ENCODE assay signal across 8 cellular contexts in genomic region chr1:96528672-96529071, GRCh38.
DNase-seq lines count a peak whose midpoint lies in the region; ATAC-seq, FAIRE-seq and TF ChIP-seq lines count a peak whose summit lies in the region.
"Not testable (repeated sequence)": the region's sequence is repeated elsewhere in the genome, so short reads cannot be mapped to it uniquely, and the experiment has no call there.

No MANE protein-coding gene starts in this region.

- not testable (repeated sequence) for H3K27ac ChIP-seq in HEK293 (ENCODE audit: extremely low read depth, low read depth, low read length); HUES48 (ENCODE audit: low read depth, low read length); K562 (ENCODE audit: extremely low read depth, low read depth, low read length); endodermal cell (ENCODE audit: low read depth, low read length); neural progenitor cell

- DNase-seq in OCI-M1 (lab: John Stamatoyannopoulos, UW), result peak; percentile 6
- not testable (repeated sequence) for DNase-seq in adipocyte (ENCODE audit: low read depth); K562 (ENCODE audit: extremely low read depth in 1 of 4, low spot score in 3 of 4); endodermal cell; endothelial cell (ENCODE audit: low spot score); neural progenitor cell (ENCODE audit: low spot score)

- H3K4me3 Mint-ChIP-seq in endodermal cell, result not testable (repeated sequence)
- H3K4me3 Mint-ChIP-seq in endothelial cell (ENCODE audit: unreplicated experiment) (peak overlapping the region; percentile 9), neural progenitor cell (peak overlapping the region; percentile 33)

- not testable (repeated sequence) for ATAC-seq in K562

- not testable (repeated sequence) for H3K9ac ChIP-seq in HUES48 (ENCODE audit: low read depth, low read length); adipocyte (ENCODE audit: low read length); K562 (ENCODE audit: insufficient read depth in 1 of 2, low read depth in 2 of 2, low read length in 2 of 2); endodermal cell (ENCODE audit: extremely low read depth, low read length, poor library complexity, severe bottlenecking); neural progenitor cell

- TF ChIP-seq RAD21 in K562 (CRISPR knock-in tag; conservative IDR thresholded peaks at IDR 0.05 in 1 of 2, IDR thresholded peaks at IDR 0.05 in 1 of 2), result not testable (repeated sequence)

- not testable (repeated sequence) for H2AFZ ChIP-seq in K562 (ENCODE audit: low read depth, low read length); neural progenitor cell (replicated peaks)

- not testable (repeated sequence) for H3K36me3 Mint-ChIP-seq in endodermal cell (ENCODE audit: low read depth); endothelial cell (ENCODE audit: low read depth, unreplicated experiment); neural progenitor cell

- in situ Hi-C loops in K562 (cut with MboI), result not testable (repeated sequence)

- not testable (repeated sequence) for H3K4me3 ChIP-seq in HEK293 (ENCODE audit: low read depth, low read length); K562; neural progenitor cell
- H3K4me3 ChIP-seq in HUES48 (ENCODE audit: low read depth, low read length) (peak overlapping the region; percentile 35; the same call in 1 of the 2 replicates), adipocyte (ENCODE audit: low read length) (peak overlapping the region; percentile 4), endodermal cell (ENCODE audit: low read length) (peak overlapping the region; percentile 29)

- peaks cover 38% of the 10 kb centered on the region for H3K9me3 Mint-ChIP-seq in endodermal cell
- H3K9me3 Mint-ChIP-seq in endothelial cell (ENCODE audit: unreplicated experiment), result peaks cover 12% of the 10 kb centered on the region
- H3K9me3 Mint-ChIP-seq in neural progenitor cell, result peaks cover 27% of the 10 kb centered on the region

- not testable (repeated sequence) for TF ChIP-seq CTCF in HEK293 (tag by site-specific recombination; IDR thresholded peaks at IDR 0.05); K562 (IDR thresholded peaks at IDR 0.05 in 2 of 3, conservative IDR thresholded peaks at IDR 0.05 in 1 of 3; ENCODE audit: insufficient read depth in 2 of 3, low read depth in 1 of 3, low read length in 3 of 3); endodermal cell (conservative IDR thresholded peaks at IDR 0.05); endothelial cell (IDR thresholded peaks at IDR 0.05; ENCODE audit: unreplicated experiment); neural progenitor cell (IDR thresholded peaks at IDR 0.05)

- FAIRE-seq in K562 (lab: Jason Lieb, UNC), result not testable (repeated sequence)

- not testable (repeated sequence) for H3K4me2 ChIP-seq in K562 (ENCODE audit: insufficient read depth, low read length); neural progenitor cell

- not testable (repeated sequence) for H3K27ac Mint-ChIP-seq in endodermal cell; endothelial cell (ENCODE audit: unreplicated experiment); neural progenitor cell

- H3K4me1 ChIP-seq in HEK293 (ENCODE audit: control insufficient read depth, insufficient read depth, low read length); K562 (replicated peaks in 1 of 2; ENCODE audit: control insufficient read depth in 2 of 2, insufficient read depth in 2 of 2, low read length in 2 of 2); endodermal cell (ENCODE audit: control insufficient read depth, insufficient read depth, low read length); neural progenitor cell: not testable (repeated sequence)
- peaks cover 22% of the 10 kb centered on the region for H3K4me1 ChIP-seq in HUES48 (ENCODE audit: control insufficient read depth, insufficient read depth, low read length)
- H3K4me1 ChIP-seq in adipocyte (ENCODE audit: control insufficient read depth, insufficient read depth, low read length), result peaks cover 24% of the 10 kb centered on the region

- not testable (repeated sequence) for H3K27me3 Mint-ChIP-seq in endodermal cell (ENCODE audit: insufficient read depth); endothelial cell (ENCODE audit: unreplicated experiment); neural progenitor cell (ENCODE audit: insufficient read depth, low read depth)

- not testable (repeated sequence) for H3K79me2 ChIP-seq in K562 (ENCODE audit: control insufficient read depth, insufficient read depth, low read length); neural progenitor cell (ENCODE audit: low read depth)

- not testable (repeated sequence) for TF ChIP-seq POLR2A in K562 (conservative IDR thresholded peaks at IDR 0.05)

- H4K20me1 ChIP-seq in K562 (replicated peaks; ENCODE audit: control insufficient read depth, insufficient read depth, low read length); neural progenitor cell (ENCODE audit: low read depth): not testable (repeated sequence)

- intact Hi-C loops in K562 (cut with micrococcal nuclease), result not testable (repeated sequence)

- 0% methylated on average over 1 of the region's 1 CpG for WGBS in K562 (ENCODE audit: insufficient coverage, low coverage, missing lambda C conversion rate)
- 91 to 96% methylated on average over 1 of the region's 1 CpG for WGBS in endodermal cell (ENCODE audit: insufficient coverage in 1 of 2, insufficient read length in 1 of 2), 2 experiments

- POLR2A ChIA-PET in HEK293 (lab: Yijun Ruan, JAX); K562 (lab: Yijun Ruan, JAX): not testable (repeated sequence)

- not testable (repeated sequence) for BruUV-seq in K562 (replicated peaks; lab: Mats Ljungman, UMichigan)

- H3K36me3 ChIP-seq in HEK293 (ENCODE audit: control insufficient read depth in 2 of 2, insufficient read depth in 1 of 2, low read length in 2 of 2); HUES48 (ENCODE audit: control insufficient read depth, insufficient read depth, low read length); adipocyte (ENCODE audit: control insufficient read depth, insufficient read depth, low read length, severe bottlenecking); K562 (ENCODE audit: control insufficient read depth, insufficient read depth, low read length); endodermal cell (ENCODE audit: control insufficient read depth, insufficient read depth, low read length); neural progenitor cell: not testable (repeated sequence)

- not testable (repeated sequence) for H3K9me3 ChIP-seq in HEK293 (ENCODE audit: control insufficient read depth, insufficient read depth, low read depth, low read length); K562 (replicated peaks; ENCODE audit: control insufficient read depth, insufficient read depth, low read depth, low read length); neural progenitor cell (ENCODE audit: low read depth)
- H3K9me3 ChIP-seq in HUES48 (ENCODE audit: control insufficient read depth, insufficient read depth, low read length), result peaks cover 22% of the 10 kb centered on the region
- H3K9me3 ChIP-seq in adipocyte (ENCODE audit: control insufficient read depth, low read length), result peaks cover 22% of the 10 kb centered on the region
- H3K9me3 ChIP-seq in endodermal cell (ENCODE audit: control insufficient read depth, low read length), result peaks cover 21% of the 10 kb centered on the region

- H3F3A ChIP-seq in neural progenitor cell (ENCODE audit: low read depth), result not testable (repeated sequence)

- not testable (repeated sequence) for H3K4me1 Mint-ChIP-seq in endodermal cell; endothelial cell (ENCODE audit: unreplicated experiment); neural progenitor cell

- not testable (repeated sequence) for H3K9me1 ChIP-seq in K562 (ENCODE audit: control insufficient read depth, insufficient read depth, low read length)

- CTCF ChIA-PET in HEK293 (lab: Yijun Ruan, JAX); K562 (lab: Yijun Ruan, JAX; ENCODE audit: low intra/inter-chr PET ratio): not testable (repeated sequence)

- not testable (repeated sequence) for TF ChIP-seq EP300 in K562 (IDR thresholded peaks at IDR 0.05; ENCODE audit: low read length)

- not testable (repeated sequence) for H3K27me3 ChIP-seq in HUES48 (ENCODE audit: control insufficient read depth, insufficient read depth, low read length); adipocyte (replicated peaks; ENCODE audit: control insufficient read depth, insufficient read depth, low read length); K562 (ENCODE audit: control insufficient read depth in 2 of 2, insufficient read depth in 2 of 2, low read length in 2 of 2); endodermal cell (ENCODE audit: control insufficient read depth, insufficient read depth, low read length, poor library complexity, severe bottlenecking); neural progenitor cell

TF ChIP-seq in HEK293, 187 proteins besides CTCF, POLR2A, EP300 and RAD21:
- TF ChIP-seq ZNF707 (tag by site-specific recombination; IDR thresholded peaks at IDR 0.05) (peak; percentile 92), SETDB1 (IDR thresholded peaks at IDR 0.05; ENCODE audit: insufficient read length, low read length) (peak; percentile 34)

TF ChIP-seq in K562, 482 proteins besides CTCF, POLR2A, EP300 and RAD21:
- peak; percentile 94 for TF ChIP-seq ZNF707 (CRISPR knock-in tag; conservative IDR thresholded peaks at IDR 0.05)
